Comparison of ENCODE assay signal across 9 cellular contexts in genomic region chr11:76671236-76671590, GRCh38. TPM values are rescaled to one million over a fixed set of nuclear protein-coding genes. Genes with fewer than 3 reads are reported as not detected.
DNase-seq lines count a peak whose midpoint lies in the region; ATAC-seq and TF ChIP-seq lines count a peak whose summit lies in the region.
"Had no signal": no experiment of that assay in that cellular context is flagged by ENCODE, and none has a peak within 500 bp of the region (broad histone marks: within the 10 kb centered on the region; RNA-seq: fewer than 3 reads in every experiment).

No MANE protein-coding gene starts in this region.

- DNase-seq in Caco-2: no peak
- DNase-seq in Panc1 (ENCODE audit: low read depth, low spot score): no peak
- DNase-seq in fibroblast of mammary gland (ENCODE audit: low read depth): no peak
- no peak for DNase-seq in psoas muscle
- no peak for DNase-seq in nucleus accumbens (lab: John Stamatoyannopoulos, UW)
- DNase-seq in SK-N-DZ (ENCODE audit: low spot score): no peak
- DNase-seq in NCI-H1436 (lab: John Stamatoyannopoulos, UW): no peak
- DNase-seq: NCI-H510A treated with DMSO at 0.1 percent for 48 hours had no signal

- H3K36me3 ChIP-seq in Caco-2 (ENCODE audit: control insufficient read depth, insufficient read depth, low read length): no peaks in the 10 kb centered on the region
- H3K36me3 ChIP-seq in Panc1 (ENCODE audit: control insufficient read depth, insufficient read depth, low read length): no peaks in the 10 kb centered on the region
- H3K36me3 ChIP-seq in psoas muscle (ENCODE audit: insufficient read depth in 1 of 2, low read depth in 1 of 2): no peaks in the 10 kb centered on the region

- H3K9me3 ChIP-seq in Caco-2 (no peaks in the 10 kb centered on the region), Panc1 (ENCODE audit: control insufficient read depth, insufficient read depth, low read depth, low read length) (no peaks in the 10 kb centered on the region), psoas muscle (no peaks in the 10 kb centered on the region)

- POLR2A ChIA-PET in Caco-2 (lab: Charles Lee) (no interaction called here), Panc1 (lab: Charles Lee) (no interaction called here)

- CTCF ChIA-PET in Caco-2 (lab: Charles Lee): interaction anchor here (0.6 kb wide), 1 partner anchor 99 kb away, joined by 3 read pairs; no protein-coding TSS in a partner anchor
- CTCF ChIA-PET in Panc1 (lab: Charles Lee): interaction anchor here (3.2 kb wide), 1 partner anchor 73 kb away, joined by 10 read pairs; no protein-coding TSS in a partner anchor

- H3K4me1 ChIP-seq in Caco-2 (peaks cover 9% of the 10 kb centered on the region), Panc1 (ENCODE audit: control insufficient read depth, insufficient read depth, low read length) (peaks cover 3% of the 10 kb centered on the region; the same call in 1 of the 2 replicates), psoas muscle (no peaks in the 10 kb centered on the region)

- H3K27me3 ChIP-seq in Caco-2 (replicated peaks; ENCODE audit: control insufficient read depth, insufficient read depth, low read length): no peaks in the 10 kb centered on the region
- H3K27me3 ChIP-seq in Panc1 (ENCODE audit: control insufficient read depth, insufficient read depth, low read length): peaks cover 8% of the 10 kb centered on the region
- H3K27me3 ChIP-seq in psoas muscle (ENCODE audit: insufficient read depth in 3 of 3, low read length in 2 of 3): peaks cover 0 to 19% (median 4%) of the 10 kb centered on the region in 3 donors

- no peaks in the 10 kb centered on the region for H3K36me3 Mint-ChIP-seq in Caco-2 (ENCODE audit: insufficient read depth, unreplicated experiment)

- peak overlapping the region; percentile 16 for H3K4me3 Mint-ChIP-seq in Caco-2 (ENCODE audit: unreplicated experiment)

- in situ Hi-C loops in Panc1 (cut with HindIII; ENCODE audit: low pct_unique_long_range_greater_than_20kb, low sequenced_read_pairs): no loop called here

- no peaks in the 10 kb centered on the region for H3K9me3 Mint-ChIP-seq in Caco-2 (ENCODE audit: unreplicated experiment)

- peaks cover 3% of the 10 kb centered on the region for H3K27me3 Mint-ChIP-seq in Caco-2 (ENCODE audit: insufficient read depth, unreplicated experiment)

- ATAC-seq in Panc1: no peak
- peak in 1 of 4 donors; percentile 35 for ATAC-seq in psoas muscle
- no peak for ATAC-seq in HG03196 (IDR thresholded peaks at IDR 0.05; ENCODE audit: unreplicated experiment)

- TF ChIP-seq CTCF in Caco-2 (IDR thresholded peaks at IDR 0.05; ENCODE audit: insufficient read depth in 1 of 2, low read depth in 1 of 2, low read length in 1 of 2, severe bottlenecking in 1 of 2, unreplicated experiment in 1 of 2) (no peak), Panc1 (IDR thresholded peaks at IDR 0.05) (no peak), fibroblast of mammary gland (conservative IDR thresholded peaks at IDR 0.05; ENCODE audit: control insufficient read depth, insufficient read depth, low read depth, low read length) (no peak), psoas muscle (IDR thresholded peaks at IDR 0.05) (no peak)

- no peak overlapping the region for H3K4me3 ChIP-seq in Caco-2 (ENCODE audit: low read depth, low read length)
- H3K4me3 ChIP-seq in Panc1 (ENCODE audit: low read depth in 2 of 2, low read length in 2 of 2): peak overlapping the region; percentile 38 to 50
- H3K4me3 ChIP-seq in fibroblast of mammary gland (ENCODE audit: control insufficient read depth, low read depth, low read length): peak overlapping the region; percentile 42
- peak overlapping the region; percentile 66 for H3K4me3 ChIP-seq in psoas muscle

- intact Hi-C loops in Caco-2 (cut with micrococcal nuclease; ENCODE audit: unreplicated experiment) (loop anchor here (5.0 to 10.0 kb wide), 2 partner anchors 99 to 226 kb away; partner anchors contain the start of gene EMSY), Panc1 (cut with micrococcal nuclease; ENCODE audit: unreplicated experiment) (no loop called here), psoas muscle (cut with DNase I) (loop anchor here in 1 of 2 donors (2.0 to 5.0 kb wide), 2 partner anchors 59 to 92 kb away; no protein-coding TSS in a partner anchor)

- H3K27ac ChIP-seq in Panc1 (ENCODE audit: low read length): no peak overlapping the region
- peak overlapping the region; percentile 80 for H3K27ac ChIP-seq in psoas muscle

- no peak overlapping the region for H3K27ac Mint-ChIP-seq in Caco-2 (ENCODE audit: unreplicated experiment)

- WGBS in psoas muscle, 3 donors: 23 to 29% (median 23%) methylated on average over 8 of the region's 8 CpGs

- no peaks in the 10 kb centered on the region for H3K4me1 Mint-ChIP-seq in Caco-2 (ENCODE audit: low read depth, unreplicated experiment)

- no TSS peak for BruUV-seq in Caco-2 (replicated peaks; lab: Mats Ljungman, UMichigan)
- BruUV-seq in Panc1 (replicated peaks; lab: Mats Ljungman, UMichigan): no TSS peak

RNA-seq across cellular contexts. Expression of gene LRRC32, which starts 0.7 kb away (rescaled TPM):
- total RNA-seq in Caco-2 (2022) (0.27 and 0.84 TPM in 2 replicates), Panc1 (2021; ENCODE audit: unreplicated experiment) (0.15 TPM), psoas muscle (10 to 100 TPM; 14.7 to 32.9 (median 21.4) TPM)
- 0.08 TPM for polyA plus RNA-seq in Panc1 (2012; ENCODE audit: insufficient read length)
- 10 to 100 TPM; 16.2 to 27.9 (median 16.7) TPM for polyA plus RNA-seq in psoas muscle
- 0.68 and 0.96 TPM in 2 replicates for polyA plus RNA-seq in SK-N-DZ (2014; cell fraction: cytosol; rRNA removed)
- 0.51 and 1.5 TPM in 2 replicates for polyA plus RNA-seq in SK-N-DZ (2014; cell fraction: nucleus; rRNA removed)
